In genomic region chr9:81689093-81689342, GRCh38 we compare ENCODE assay signal across 8 cellular contexts. TPM values are rescaled to one million over a fixed set of nuclear protein-coding genes. Genes with fewer than 3 reads are reported as not detected.
DNase-seq lines count a peak whose midpoint lies in the region; ATAC-seq, FAIRE-seq and TF ChIP-seq lines count a peak whose summit lies in the region.
"Not testable (repeated sequence)": the region's sequence is repeated elsewhere in the genome, so short reads cannot be mapped to it uniquely, and the experiment has no call there.

No MANE protein-coding gene starts in this region.

- not testable (repeated sequence) for DNase-seq in GM12864 (ENCODE audit: low read depth); PC-9; activated naive CD4-positive, alpha-beta T cell treated with anti-CD3 and anti-CD28 coated beads, Interleukin-2, amount 10 ng/mL, durations not matched to agents 7 days and 5 days; endodermal cell; kidney; osteoblast (ENCODE audit: insufficient read length, low spot score, missing footprints); tibial nerve (ENCODE audit: low spot score in 2 of 2)

- H3K27me3 ChIP-seq in PC-9 (ENCODE audit: insufficient read depth, low read depth); tibial nerve: not testable (repeated sequence)
- H3K27me3 ChIP-seq in endodermal cell (ENCODE audit: control insufficient read depth, insufficient read depth, low read length, poor library complexity, severe bottlenecking) (peaks cover 35% of the 10 kb centered on the region), osteoblast (ENCODE audit: insufficient read depth, low read length) (peaks cover 22% of the 10 kb centered on the region)

- H2AFZ ChIP-seq in PC-9 (peak overlapping the region; percentile 73), osteoblast (ENCODE audit: low read length) (peak overlapping the region; percentile 70)

- 0% methylated on average over 1 to 21 of the region's 21 CpGs for WGBS in endodermal cell (ENCODE audit: insufficient coverage in 1 of 2, insufficient read length in 1 of 2), 2 experiments
- 0% methylated on average over 21 of the region's 21 CpGs for WGBS in tibial nerve, 2 donors

- TSS peak; percentile 43 for BruUV-seq in PC-9 (replicated peaks; lab: Mats Ljungman, UMichigan)

- H3K9me2 ChIP-seq in PC-9 (ENCODE audit: insufficient read depth) = not testable (repeated sequence)

- H3K36me3 Mint-ChIP-seq in activated naive CD4-positive, alpha-beta T cell treated with anti-CD3 and anti-CD28 coated beads, Interleukin-2, amount 10 ng/mL, durations not matched to agents 7 days and 5 days; endodermal cell (ENCODE audit: low read depth): not testable (repeated sequence)

- H3K27ac ChIP-seq in PC-9 = peak overlapping the region; percentile 83
- H3K27ac ChIP-seq in endodermal cell (ENCODE audit: low read depth, low read length) = peak overlapping the region; percentile 76
- peak overlapping the region; percentile 70 to 79 for H3K27ac ChIP-seq in kidney (ENCODE audit: low read depth in 2 of 2, low read length in 2 of 2)
- peak overlapping the region; percentile 42 for H3K27ac ChIP-seq in osteoblast (ENCODE audit: low read depth, low read length)
- peak overlapping the region; percentile 89 to 97 (median 94) for H3K27ac ChIP-seq in tibial nerve

- H3K9me3 Mint-ChIP-seq in activated naive CD4-positive, alpha-beta T cell treated with anti-CD3 and anti-CD28 coated beads, Interleukin-2, amount 10 ng/mL, durations not matched to agents 7 days and 5 days; endodermal cell: not testable (repeated sequence)

- TF ChIP-seq EP300 in tibial nerve (IDR thresholded peaks at IDR 0.05) = not testable (repeated sequence)

- peaks cover 29% of the 10 kb centered on the region for H4K20me1 ChIP-seq in PC-9 (ENCODE audit: insufficient read depth)
- not testable (repeated sequence) for H4K20me1 ChIP-seq in osteoblast (ENCODE audit: insufficient read depth, low read length)

- H3K9ac ChIP-seq in endodermal cell (ENCODE audit: extremely low read depth, low read length, poor library complexity, severe bottlenecking) = peak overlapping the region; percentile 72
- peak overlapping the region in 1 of 2 donors; percentile 56 for H3K9ac ChIP-seq in kidney (ENCODE audit: low read length in 2 of 2)

- H3K4me3 Mint-ChIP-seq in activated naive CD4-positive, alpha-beta T cell treated with anti-CD3 and anti-CD28 coated beads, Interleukin-2, amount 10 ng/mL, durations not matched to agents 7 days and 5 days = peak overlapping the region; percentile 70
- H3K4me3 Mint-ChIP-seq in endodermal cell = not testable (repeated sequence)

- peak; percentile 12 for ATAC-seq in HG02943 (IDR thresholded peaks at IDR 0.05; ENCODE audit: low read depth, unreplicated experiment)

- not testable (repeated sequence) for H3K9me3 ChIP-seq in PC-9 (ENCODE audit: insufficient read depth, low read depth); endodermal cell (ENCODE audit: control insufficient read depth, low read length); kidney (ENCODE audit: control insufficient read depth in 1 of 2, low read length in 2 of 2); osteoblast (ENCODE audit: low read depth, low read length); tibial nerve

- TF ChIP-seq POLR2A in tibial nerve (IDR thresholded peaks at IDR 0.05) = not testable (repeated sequence)

- H3K4me3 ChIP-seq in GM12864 (ENCODE audit: low read depth, low read length) = peak overlapping the region; percentile 58
- peak overlapping the region; percentile 79 for H3K4me3 ChIP-seq in PC-9
- peak overlapping the region; percentile 98 for H3K4me3 ChIP-seq in endodermal cell (ENCODE audit: low read length)
- peak overlapping the region; percentile 66 for H3K4me3 ChIP-seq in kidney (ENCODE audit: low read length in 2 of 2)
- peak overlapping the region; percentile 81 for H3K4me3 ChIP-seq in osteoblast (ENCODE audit: insufficient read depth, low read length)
- H3K4me3 ChIP-seq in tibial nerve = peak overlapping the region; percentile 69 to 82 (median 75)

- not testable (repeated sequence) for FAIRE-seq in kidney (lab: Jason Lieb, UNC)

- H3K4me1 Mint-ChIP-seq in activated naive CD4-positive, alpha-beta T cell treated with anti-CD3 and anti-CD28 coated beads, Interleukin-2, amount 10 ng/mL, durations not matched to agents 7 days and 5 days = peaks cover 17% of the 10 kb centered on the region
- peaks cover 17% of the 10 kb centered on the region for H3K4me1 Mint-ChIP-seq in endodermal cell

- peaks cover 16% of the 10 kb centered on the region for H3K36me3 ChIP-seq in PC-9 (ENCODE audit: low read depth)
- H3K36me3 ChIP-seq in endodermal cell (ENCODE audit: control insufficient read depth, insufficient read depth, low read length) = peaks cover 29% of the 10 kb centered on the region
- H3K36me3 ChIP-seq in kidney (ENCODE audit: control insufficient read depth in 1 of 2, insufficient read depth in 2 of 2, low read length in 2 of 2); osteoblast (ENCODE audit: insufficient read depth, low read length); tibial nerve: not testable (repeated sequence)

- peak overlapping the region; percentile 62 for H3K27ac Mint-ChIP-seq in activated naive CD4-positive, alpha-beta T cell treated with anti-CD3 and anti-CD28 coated beads, Interleukin-2, amount 10 ng/mL, durations not matched to agents 7 days and 5 days
- peak overlapping the region; percentile 98 for H3K27ac Mint-ChIP-seq in endodermal cell

- peaks cover 25% of the 10 kb centered on the region for H3F3A ChIP-seq in PC-9 (ENCODE audit: insufficient read depth, low read depth)

- peaks cover 51% of the 10 kb centered on the region for H3K79me2 ChIP-seq in PC-9 (ENCODE audit: low read depth)
- H3K79me2 ChIP-seq in osteoblast (ENCODE audit: insufficient read depth, low read length) = peaks cover 27% of the 10 kb centered on the region

- TF ChIP-seq CTCF in GM12864 (IDR thresholded peaks at IDR 0.05; ENCODE audit: low read depth, low read length, missing control alignments); PC-9 (conservative IDR thresholded peaks at IDR 0.05); endodermal cell (conservative IDR thresholded peaks at IDR 0.05); kidney (IDR thresholded peaks at IDR 0.05; ENCODE audit: borderline replicate concordance, extremely low read depth, insufficient read depth); osteoblast (IDR thresholded peaks at IDR 0.05; ENCODE audit: extremely low read depth, low read depth, low read length); tibial nerve (IDR thresholded peaks at IDR 0.05): not testable (repeated sequence)

- peaks cover 39% of the 10 kb centered on the region for H3K4me1 ChIP-seq in PC-9 (replicated peaks; ENCODE audit: insufficient read depth)
- H3K4me1 ChIP-seq in endodermal cell (ENCODE audit: control insufficient read depth, insufficient read depth, low read length) = peaks cover 12% of the 10 kb centered on the region
- not testable (repeated sequence) for H3K4me1 ChIP-seq in kidney (ENCODE audit: control insufficient read depth in 1 of 2, insufficient read depth in 1 of 2, low read depth in 1 of 2, low read length in 2 of 2)
- peaks cover 16% of the 10 kb centered on the region for H3K4me1 ChIP-seq in osteoblast (ENCODE audit: insufficient read depth, low read length)
- H3K4me1 ChIP-seq in tibial nerve = peaks cover 0 to 42% (median 3%) of the 10 kb centered on the region in 4 donors

- CTCF ChIA-PET in PC-9 (lab: Charles Lee); activated naive CD4-positive, alpha-beta T cell treated with anti-CD3 and anti-CD28 coated beads, Interleukin-2, amount 10 ng/mL, durations not matched to agents 7 days and 5 days (lab: Charles Lee): not testable (repeated sequence)

- peaks cover 26% of the 10 kb centered on the region for H3K27me3 Mint-ChIP-seq in activated naive CD4-positive, alpha-beta T cell treated with anti-CD3 and anti-CD28 coated beads, Interleukin-2, amount 10 ng/mL, durations not matched to agents 7 days and 5 days
- peaks cover 35% of the 10 kb centered on the region for H3K27me3 Mint-ChIP-seq in endodermal cell (ENCODE audit: insufficient read depth)

- peak overlapping the region; percentile 95 for H3K4me2 ChIP-seq in PC-9
- H3K4me2 ChIP-seq in osteoblast (ENCODE audit: insufficient read depth, low read length) = peak overlapping the region; percentile 96

- intact Hi-C loops in PC-9 (cut with micrococcal nuclease; ENCODE audit: unreplicated experiment) = loop anchor here (1.0 to 10.0 kb wide), 10 partner anchors 48 to 1514 kb away; no protein-coding TSS in a partner anchor
- intact Hi-C loops in kidney (cut with DNase I) = not testable (repeated sequence)

- POLR2A ChIA-PET in PC-9 (lab: Charles Lee; ENCODE audit: unreplicated experiment) = interaction anchor here (0.6 to 1.5 kb wide), 3 partner anchors 23 to 95 kb away, joined by 4 to 17 read pairs (median 10); no protein-coding TSS in a partner anchor

RNA-seq across cellular contexts. Expression of gene TLE1, which starts 0.3 kb away (rescaled TPM):
- total RNA-seq in PC-9 (2021) = 69.9 and 80.9 TPM in 2 replicates
- total RNA-seq in endodermal cell = 10 to 100 TPM; 49.7 to 73.5 TPM
- 133 TPM for polyA plus RNA-seq in endodermal cell (2013, experiment 1 of 2)
- polyA plus RNA-seq in endodermal cell (2013, experiment 2 of 2) = 117 TPM
- 52.5 TPM for total RNA-seq in kidney
- 10.8 TPM for polyA plus RNA-seq in kidney (ENCODE audit: insufficient read depth, low read depth, low replicate concordance)
- 9.0 and 10.6 TPM in 2 replicates for total RNA-seq in osteoblast
- total RNA-seq in tibial nerve = 100 to 1,000 TPM in 2 of 4 donors, 10 to 100 TPM in 2; 81.8 to 107 (median 94.7) TPM

Comparison
In these comparisons a context has a peak if more than half of its experiments do, and no peak if none do; other contexts are left out.
1. H3K27ac ChIP-seq: peak in every context shown above with its lines; median percentile 94 in tibial nerve; 83 in PC-9; 76 in endodermal cell; 74 in kidney; 42 in osteoblast.